In the genomic region with DNA sequence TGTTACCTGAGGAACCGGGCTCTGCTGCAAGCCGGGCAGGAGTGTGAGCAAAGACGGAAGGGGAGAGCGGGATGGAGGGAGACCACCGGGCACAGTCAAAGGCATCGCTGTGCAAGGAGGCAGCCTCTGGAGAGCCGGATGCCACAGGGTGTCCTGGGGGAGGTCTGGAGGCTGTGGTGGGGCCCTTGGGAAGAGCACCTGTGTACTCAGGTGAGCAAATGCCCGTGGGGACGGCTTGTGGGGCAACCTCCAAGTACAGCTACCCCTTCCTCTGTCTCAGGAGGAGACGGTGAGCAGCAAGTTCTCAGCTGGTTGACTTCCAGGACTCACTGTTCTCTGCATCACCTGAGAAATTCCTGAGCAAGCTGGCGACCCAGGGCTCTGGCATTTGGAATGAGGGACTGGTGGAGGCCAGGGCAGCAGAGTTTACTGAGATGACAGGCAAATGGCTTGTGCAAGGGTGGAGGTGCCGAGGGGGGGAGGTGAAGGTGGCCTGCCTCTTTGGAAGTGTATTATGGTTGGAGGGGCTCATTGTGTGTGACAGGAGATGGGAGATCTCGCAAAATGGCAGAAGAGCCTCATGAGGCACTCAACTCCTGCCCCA, we compare ENCODE assay signal across 20 cellular contexts.
DNase-seq lines count a peak whose midpoint lies in the region; ATAC-seq, FAIRE-seq and TF ChIP-seq lines count a peak whose summit lies in the region.
"Had no signal": no experiment of that assay in that cellular context is flagged by ENCODE, and none has a peak within 500 bp of the region (broad histone marks: within the 10 kb centered on the region; RNA-seq: fewer than 3 reads in every experiment).

No MANE protein-coding gene starts in this region.

- no peaks in the 10 kb centered on the region for H3K36me3 ChIP-seq in kidney (ENCODE audit: control insufficient read depth in 1 of 2, insufficient read depth in 2 of 2, low read length in 2 of 2)

- no peaks in the 10 kb centered on the region for H3K36me3 Mint-ChIP-seq in natural killer cell treated with Interleukin-12 subunit alpha and Interleukin-12 subunit beta and Interleukin-15 and Interleukin-18, amount 100 ng/mL, for 72 hours
- no peaks in the 10 kb centered on the region for H3K36me3 Mint-ChIP-seq in natural killer cell
- H3K36me3 Mint-ChIP-seq: CD4-positive, alpha-beta memory T cell had no signal

- H3K27ac Mint-ChIP-seq in natural killer cell treated with Interleukin-12 subunit alpha and Interleukin-12 subunit beta and Interleukin-15 and Interleukin-18, amount 100 ng/mL, for 72 hours: no peak overlapping the region
- no peak overlapping the region for H3K27ac Mint-ChIP-seq in natural killer cell
- H3K27ac Mint-ChIP-seq: CD4-positive, alpha-beta memory T cell had no signal

- no peak overlapping the region for H3K4me3 Mint-ChIP-seq in natural killer cell treated with Interleukin-12 subunit alpha and Interleukin-12 subunit beta and Interleukin-15 and Interleukin-18, amount 100 ng/mL, for 72 hours
- no peak overlapping the region for H3K4me3 Mint-ChIP-seq in natural killer cell

- no peak for FAIRE-seq in kidney (lab: Jason Lieb, UNC)
- FAIRE-seq: G401.6, H1, HTR-8/SVneo had no signal

- no peak for DNase-seq in natural killer cell treated with Interleukin-12 subunit alpha and Interleukin-12 subunit beta and Interleukin-15 and Interleukin-18, amount 100 ng/mL, for 72 hours (ENCODE audit: low spot score)
- DNase-seq in natural killer cell (no peak), kidney (peak; percentile 66), sciatic nerve (ENCODE audit: low spot score) (peak; percentile 42), activated gamma-delta T cell (lab: John Stamatoyannopoulos, UW) (no peak), GM19238 (ENCODE audit: insufficient read length, low spot score) (no peak), hypothalamus (lab: John Stamatoyannopoulos, UW) (no peak)
- DNase-seq: CD4-positive, alpha-beta memory T cell; HCEC 1CT; Kasumi-1; NCI-H146; NCI-H1930; NCI-H2107; NCI-H446; NCI-H524 treated with DMSO at 0.1 percent for 48 hours; NCI-H774 had no signal

- H3K9me3 Mint-ChIP-seq in natural killer cell treated with Interleukin-12 subunit alpha and Interleukin-12 subunit beta and Interleukin-15 and Interleukin-18, amount 100 ng/mL, for 72 hours: no peaks in the 10 kb centered on the region
- no peaks in the 10 kb centered on the region for H3K9me3 Mint-ChIP-seq in natural killer cell

- H3K9me3 ChIP-seq in kidney (ENCODE audit: control insufficient read depth in 1 of 2, low read length in 2 of 2): no peaks in the 10 kb centered on the region

- H3K4me1 Mint-ChIP-seq in natural killer cell treated with Interleukin-12 subunit alpha and Interleukin-12 subunit beta and Interleukin-15 and Interleukin-18, amount 100 ng/mL, for 72 hours (ENCODE audit: low read depth in 2 of 2): no peaks in the 10 kb centered on the region
- H3K4me1 Mint-ChIP-seq in natural killer cell: no peaks in the 10 kb centered on the region
- H3K4me1 Mint-ChIP-seq: CD4-positive, alpha-beta memory T cell had no signal

- peak; percentile 34 to 37 for ATAC-seq in natural killer cell treated with Interleukin-12 subunit alpha and Interleukin-12 subunit beta and Interleukin-15 and Interleukin-18, amount 100 ng/mL, for 72 hours
- ATAC-seq in natural killer cell: no peak
- no peak for ATAC-seq in sciatic nerve

- peaks cover 0 to 3% of the 10 kb centered on the region in 2 donors for H3K4me1 ChIP-seq in kidney (ENCODE audit: control insufficient read depth in 1 of 2, insufficient read depth in 1 of 2, low read depth in 1 of 2, low read length in 2 of 2)

- no peak for TF ChIP-seq CTCF in natural killer cell (IDR thresholded peaks at IDR 0.05)
- no peak for TF ChIP-seq CTCF in kidney (IDR thresholded peaks at IDR 0.05; ENCODE audit: borderline replicate concordance, extremely low read depth, insufficient read depth)

- no peak overlapping the region for H3K4me3 ChIP-seq in kidney (ENCODE audit: low read length in 2 of 2)
- H3K4me3 ChIP-seq: K562 had no signal

- H3K27me3 Mint-ChIP-seq in natural killer cell treated with Interleukin-12 subunit alpha and Interleukin-12 subunit beta and Interleukin-15 and Interleukin-18, amount 100 ng/mL, for 72 hours: peaks cover 0 to 3% of the 10 kb centered on the region in 2 donors
- H3K27me3 Mint-ChIP-seq in natural killer cell (ENCODE audit: low read depth in 2 of 2): no peaks in the 10 kb centered on the region

- H3K9ac ChIP-seq in kidney (ENCODE audit: low read length in 2 of 2): no peak overlapping the region

- no peak overlapping the region for H3K27ac ChIP-seq in kidney (ENCODE audit: low read depth in 2 of 2, low read length in 2 of 2)

- intact Hi-C loops in natural killer cell (cut with micrococcal nuclease) (no loop called here), kidney (cut with DNase I) (no loop called here), sciatic nerve (cut with DNase I) (no loop called here)

Comparison
In these comparisons a context has a peak if more than half of its experiments do, and no peak if none do; other contexts are left out.
1. ATAC-seq: peak in natural killer cell treated with Interleukin-12 subunit alpha and Interleukin-12 subunit beta and Interleukin-15 and Interleukin-18, amount 100 ng/mL, for 72 hours (2 of 2); none in natural killer cell (0 of 3) and sciatic nerve (single experiment).
2. DNase-seq: peak in kidney (single experiment) and sciatic nerve (single experiment); none in natural killer cell treated with Interleukin-12 subunit alpha and Interleukin-12 subunit beta and Interleukin-15 and Interleukin-18, amount 100 ng/mL, for 72 hours (single experiment), natural killer cell (single experiment), activated gamma-delta T cell (single experiment), GM19238 (single experiment) and hypothalamus (0 of 51).